Comparison of ENCODE assay signal across 23 cellular contexts in the genomic region with DNA sequence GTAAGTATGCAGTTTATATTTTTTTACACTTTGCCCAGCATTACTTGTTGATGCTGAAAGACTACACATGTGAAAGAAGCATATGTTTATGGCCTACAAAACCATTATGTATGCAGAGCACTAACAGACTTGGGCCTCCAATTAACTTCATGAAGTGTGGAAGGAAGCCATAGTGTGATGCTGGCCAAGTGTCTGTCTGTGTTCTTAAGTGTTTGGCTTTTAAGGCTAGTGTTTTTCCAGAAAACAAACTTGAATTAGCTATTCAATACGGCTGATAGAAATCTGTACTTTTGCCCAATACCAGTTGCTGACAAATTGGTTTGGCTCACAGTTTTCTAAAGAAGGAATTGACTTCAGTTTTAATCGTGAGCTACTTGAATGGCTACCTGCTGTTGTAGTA.
"Had no signal": no experiment of that assay in that cellular context is flagged by ENCODE, and none has a peak within 500 bp of the region (broad histone marks: within the 10 kb centered on the region; RNA-seq: fewer than 3 reads in every experiment).

No MANE protein-coding gene starts in this region.

- H3K4me1 Mint-ChIP-seq: activated naive CD4-positive, alpha-beta T cell treated with anti-CD3 and anti-CD28 coated beads, Interleukin-2, amount 50 U/mL, for 24 hours; naive thymus-derived CD8-positive, alpha-beta T cell; stimulated activated naive B cell treated with anti-CD40 and anti-IgM and Interleukin-4, amounts not matched to agents 10 μg/mL and 1 μg/mL and 100 μg/mL, for 72 hours had no signal

- H3K9me3 Mint-ChIP-seq: activated naive CD4-positive, alpha-beta T cell treated with anti-CD3 and anti-CD28 coated beads, Interleukin-2, amount 50 U/mL, for 24 hours; activated T-helper 1 cell treated with anti-CD3 and anti-CD28 coated beads, Interleukin-12 subunit alpha, Interleukin-12 subunit beta, Interleukin-2, Interleukin-4 antibody, amounts not matched to agents 30 ng/mL and 10 ng/mL and 1 ng/mL, durations not matched to agents 14 hours and 24 hours and 36 hours; stimulated activated naive B cell treated with anti-CD40 and anti-IgM and Interleukin-4, amounts not matched to agents 10 μg/mL and 1 μg/mL and 100 μg/mL, for 72 hours had no signal

- H3K27ac ChIP-seq: esophagus muscularis mucosa, upper lobe of left lung had no signal

- H3K36me3 Mint-ChIP-seq: activated naive CD4-positive, alpha-beta T cell treated with anti-CD3 and anti-CD28 coated beads, Interleukin-2, amount 50 U/mL, for 24 hours; naive thymus-derived CD8-positive, alpha-beta T cell; stimulated activated naive B cell treated with anti-CD40 and anti-IgM and Interleukin-4, amounts not matched to agents 10 μg/mL and 1 μg/mL and 100 μg/mL, for 72 hours had no signal

- H3K27me3 ChIP-seq: esophagus muscularis mucosa, gastroesophageal sphincter, heart right ventricle, upper lobe of left lung had no signal

- H3K27ac Mint-ChIP-seq: activated CD8-positive, alpha-beta T cell treated with anti-CD3 and anti-CD28 coated beads, Interleukin-2, amount 10 ng/mL, durations not matched to agents 7 days and 5 days; activated naive CD4-positive, alpha-beta T cell treated with anti-CD3 and anti-CD28 coated beads, Interleukin-2, amount 50 U/mL, for 24 hours; activated T-helper 1 cell treated with anti-CD3 and anti-CD28 coated beads, Interleukin-12 subunit alpha, Interleukin-12 subunit beta, Interleukin-2, Interleukin-4 antibody, amounts not matched to agents 30 ng/mL and 10 ng/mL and 1 ng/mL, durations not matched to agents 14 hours and 24 hours and 36 hours; effector memory CD8-positive, alpha-beta T cell; naive thymus-derived CD8-positive, alpha-beta T cell; progenitor cell of endocrine pancreas; stimulated activated naive B cell treated with anti-CD40 and anti-IgM and Interleukin-4, amounts not matched to agents 10 μg/mL and 1 μg/mL and 100 μg/mL, for 72 hours had no signal

- H3K36me3 ChIP-seq: esophagus muscularis mucosa, gastroesophageal sphincter had no signal

- FAIRE-seq: colon had no signal

- DNase-seq: activated CD4-positive, alpha-beta T cell treated with anti-CD3 and anti-CD28 coated beads for 1 hour; activated CD4-positive, alpha-beta T cell treated with anti-CD3 and anti-CD28 coated beads, Interleukin-2, amount 50 U/mL, for 1 hour; activated CD8-positive, alpha-beta T cell treated with anti-CD3 and anti-CD28 coated beads, Interleukin-2, amount 10 ng/mL, durations not matched to agents 7 days and 5 days; activated gamma-delta T cell treated with Interleukin-2 at 50 U/mL for 16 hours; central memory CD4-positive, alpha-beta T cell; effector memory CD8-positive, alpha-beta T cell; heart right ventricle; islet precursor cell; left colon; naive thymus-derived CD8-positive, alpha-beta T cell; retina; stimulated activated CD4-positive, alpha-beta T cell treated with anti-CD3 and anti-CD28 coated beads, Interleukin-2, amount 100 ng/mL, for 48 hours; stimulated activated CD8-positive, alpha-beta memory T cell treated with anti-CD3 and anti-CD28 coated beads, Interleukin-4, amount 100 ng/mL, for 48 hours; stimulated activated naive B cell treated with anti-CD40 and anti-IgM and Interleukin-4, amounts not matched to agents 10 μg/mL and 1 μg/mL and 100 μg/mL, for 72 hours; T-helper 9 cell; upper lobe of left lung had no signal

- H3K4me3 Mint-ChIP-seq: activated CD8-positive, alpha-beta T cell treated with anti-CD3 and anti-CD28 coated beads, Interleukin-2, amount 10 ng/mL, durations not matched to agents 7 days and 5 days; activated naive CD4-positive, alpha-beta T cell treated with anti-CD3 and anti-CD28 coated beads, Interleukin-2, amount 50 U/mL, for 24 hours; activated T-helper 1 cell treated with anti-CD3 and anti-CD28 coated beads, Interleukin-12 subunit alpha, Interleukin-12 subunit beta, Interleukin-2, Interleukin-4 antibody, amounts not matched to agents 30 ng/mL and 10 ng/mL and 1 ng/mL, durations not matched to agents 14 hours and 24 hours and 36 hours; effector memory CD8-positive, alpha-beta T cell; naive thymus-derived CD8-positive, alpha-beta T cell; stimulated activated naive B cell treated with anti-CD40 and anti-IgM and Interleukin-4, amounts not matched to agents 10 μg/mL and 1 μg/mL and 100 μg/mL, for 72 hours had no signal

- H3K27me3 Mint-ChIP-seq: effector memory CD8-positive, alpha-beta T cell; naive thymus-derived CD8-positive, alpha-beta T cell; progenitor cell of endocrine pancreas; stimulated activated naive B cell treated with anti-CD40 and anti-IgM and Interleukin-4, amounts not matched to agents 10 μg/mL and 1 μg/mL and 100 μg/mL, for 72 hours had no signal

- H3K4me3 ChIP-seq: esophagus muscularis mucosa, gastroesophageal sphincter, heart right ventricle, lung, upper lobe of left lung had no signal

- H3K9me3 ChIP-seq: esophagus muscularis mucosa, gastroesophageal sphincter, heart right ventricle, upper lobe of left lung had no signal
